ENCODE assay signal across 28 cellular contexts in genomic region chr16:25080420-25081131, GRCh38.
"Had no signal": no experiment of that assay in that cellular context is flagged by ENCODE, and none has a peak within 500 bp of the region (broad histone marks: within the 10 kb centered on the region; RNA-seq: fewer than 3 reads in every experiment).

No MANE protein-coding gene starts in this region.

- DNase-seq: colonic mucosa; cortex of kidney; dermis blood vessel endothelial cell; dorsolateral prefrontal cortex; effector CD4-positive, alpha-beta T cell; effector CD8-positive, alpha-beta T cell; effector memory CD4-positive, alpha-beta T cell; effector memory CD8-positive, alpha-beta T cell; esophagus squamous epithelium; foreskin fibroblast; foreskin keratinocyte; foreskin melanocyte; gastrocnemius medialis; glutamatergic neuron; head of caudate nucleus; heart left ventricle; heart right ventricle had no signal

- H3K27me3 ChIP-seq: colonic mucosa, dorsolateral prefrontal cortex, esophagus muscularis mucosa, esophagus squamous epithelium, foreskin keratinocyte, gastrocnemius medialis, gastroesophageal sphincter, heart left ventricle, heart right ventricle, hepatocyte had no signal

- H3K4me3 Mint-ChIP-seq: dendritic cell treated with granulocyte-macrophage colony-stimulating factor and Interleukin-4, amounts not matched to agents 40 ng/mL and 50 ng/mL, for 4 days; effector memory CD8-positive, alpha-beta T cell had no signal

- H3K27ac ChIP-seq: colonic mucosa, coronary artery, dorsolateral prefrontal cortex, epithelial cell of prostate, esophagus muscularis mucosa, esophagus squamous epithelium, foreskin keratinocyte, gastrocnemius medialis, gastroesophageal sphincter, heart left ventricle, heart right ventricle, hepatocyte had no signal

- H3K27me3 Mint-ChIP-seq: dendritic cell treated with granulocyte-macrophage colony-stimulating factor and Interleukin-4, amounts not matched to agents 40 ng/mL and 50 ng/mL, for 4 days; effector memory CD8-positive, alpha-beta T cell had no signal

- H3K9me3 Mint-ChIP-seq: dendritic cell treated with granulocyte-macrophage colony-stimulating factor and Interleukin-4, amounts not matched to agents 40 ng/mL and 50 ng/mL, for 4 days; effector memory CD8-positive, alpha-beta T cell had no signal

- H3K79me2 ChIP-seq: hepatocyte had no signal

- H2AFZ ChIP-seq: hepatocyte had no signal

- H3K9me3 ChIP-seq: colonic mucosa, esophagus muscularis mucosa, esophagus squamous epithelium, gastrocnemius medialis, gastroesophageal sphincter, heart left ventricle, heart right ventricle had no signal

- FAIRE-seq: colon, endometrium, endothelial cell of umbilical vein, frontal cortex had no signal

- ATAC-seq: effector memory CD8-positive, alpha-beta T cell; esophagus mucosa; foreskin keratinocyte; gastrocnemius medialis; gastroesophageal sphincter; heart left ventricle; heart right ventricle had no signal

- H3K4me2 ChIP-seq: hepatocyte had no signal

- H3K4me1 ChIP-seq: colonic mucosa, esophagus muscularis mucosa, esophagus squamous epithelium, foreskin keratinocyte, gastrocnemius medialis, gastroesophageal sphincter, heart left ventricle, heart right ventricle had no signal

- H3K36me3 ChIP-seq: colonic mucosa, esophagus squamous epithelium, gastrocnemius medialis, heart left ventricle, heart right ventricle had no signal

- H3K4me3 ChIP-seq: colonic mucosa, coronary artery, dorsolateral prefrontal cortex, esophagus muscularis mucosa, esophagus squamous epithelium, gastrocnemius medialis, gastroesophageal sphincter, heart left ventricle, heart right ventricle, hepatocyte had no signal

- H3K27ac Mint-ChIP-seq: dendritic cell treated with granulocyte-macrophage colony-stimulating factor and Interleukin-4, amounts not matched to agents 40 ng/mL and 50 ng/mL, for 4 days; effector memory CD8-positive, alpha-beta T cell had no signal
